Comparison of ENCODE assay signal across 8 cellular contexts in the genomic region with DNA sequence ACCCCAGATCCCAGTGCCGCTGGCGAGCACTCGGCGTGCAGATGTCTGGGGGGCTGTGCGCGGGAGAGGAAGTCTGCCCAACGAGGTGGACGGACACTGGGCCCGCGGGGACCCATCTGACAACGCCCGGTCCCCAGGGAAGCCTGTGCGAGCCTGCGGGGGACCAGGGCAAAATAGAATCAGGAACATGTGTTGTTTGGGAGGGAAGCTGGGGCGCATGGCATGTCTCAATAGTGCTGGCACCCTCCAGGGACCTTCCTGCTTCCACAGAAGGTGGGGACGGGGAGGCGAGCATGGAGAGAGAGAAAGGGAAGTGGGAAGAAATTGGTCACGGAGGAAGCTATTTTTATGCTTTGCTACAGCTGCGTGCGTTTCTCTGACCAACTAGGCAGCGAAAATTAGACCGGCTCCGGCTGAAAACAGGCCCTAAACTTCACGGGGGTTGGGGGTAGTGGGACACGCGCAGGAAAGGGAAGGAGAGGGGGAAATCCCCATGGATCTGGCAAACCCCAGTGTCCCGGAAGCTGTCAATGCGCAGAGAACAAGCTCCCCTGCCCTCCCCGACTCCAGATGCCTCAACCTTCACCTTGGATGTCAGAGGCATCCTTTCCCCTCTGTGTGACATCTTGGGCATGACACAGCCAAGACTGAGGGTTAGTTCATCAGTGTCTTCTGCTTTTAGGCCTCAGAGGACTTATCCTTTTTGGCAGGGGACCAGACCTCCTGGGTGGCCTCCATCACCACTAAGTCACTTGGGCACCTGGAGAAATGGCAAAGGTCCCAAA.
A peak's percentile ranks its signal among the peaks of the same experiment; 100 is the strongest.
DNase-seq lines count a peak whose midpoint lies in the region; ATAC-seq and TF ChIP-seq lines count a peak whose summit lies in the region.

No MANE protein-coding gene starts in this region.

- TF ChIP-seq CTCF in fibroblast of the aortic adventitia (IDR thresholded peaks at IDR 0.05; ENCODE audit: insufficient read depth, low read length) (no peak), retinal pigment epithelial cell (conservative IDR thresholded peaks at IDR 0.05; ENCODE audit: low read depth, low read length) (no peak)

- H3K4me3 ChIP-seq in fibroblast of the aortic adventitia (ENCODE audit: low read depth, low read length) = peak overlapping the region; percentile 42
- H3K4me3 ChIP-seq in retinal pigment epithelial cell (ENCODE audit: low read length) = peak overlapping the region; percentile 52

- ATAC-seq in GM18505 (IDR thresholded peaks at IDR 0.05; ENCODE audit: unreplicated experiment) = no peak

- no peak for TF ChIP-seq POLR2A in GM18505 (IDR thresholded peaks at IDR 0.05; ENCODE audit: borderline replicate concordance, extremely low read depth, insufficient read depth, insufficient read length)

- DNase-seq in DMS53 (lab: John Stamatoyannopoulos, UW) (peak; percentile 27), DMS53 treated with DMSO at 0.1 percent for 48 hours (lab: John Stamatoyannopoulos, UW; ENCODE audit: unreplicated experiment) (no peak), RPMI8226 (peak; percentile 64), fibroblast of the aortic adventitia (ENCODE audit: low read depth) (no peak), retinal pigment epithelial cell (ENCODE audit: low read depth) (no peak), DMS 273 treated with DMSO at 0.1 percent for 48 hours (lab: John Stamatoyannopoulos, UW) (no peak), retina (no peak)

Comparison
In these comparisons a context has a peak if more than half of its experiments do, and no peak if none do; other contexts are left out.
1. DNase-seq: peak in DMS53 (single experiment) and RPMI8226 (single experiment); none in DMS53 treated with DMSO at 0.1 percent for 48 hours (single experiment), fibroblast of the aortic adventitia (single experiment), retinal pigment epithelial cell (single experiment), DMS 273 treated with DMSO at 0.1 percent for 48 hours (single experiment) and retina (single experiment).